9 cellular contexts compared by ENCODE assay signal in genomic region chr9:5886114-5886939, GRCh38. TPM values are rescaled to one million over a fixed set of nuclear protein-coding genes. Genes with fewer than 3 reads are reported as not detected.
DNase-seq lines count a peak whose midpoint lies in the region; ATAC-seq and TF ChIP-seq lines count a peak whose summit lies in the region.
"Had no signal": no experiment of that assay in that cellular context is flagged by ENCODE, and none has a peak within 500 bp of the region (broad histone marks: within the 10 kb centered on the region; RNA-seq: fewer than 3 reads in every experiment).

No MANE protein-coding gene starts in this region.

- H3K4me1 ChIP-seq in CD4-positive, alpha-beta memory T cell (ENCODE audit: insufficient read depth, low read length), result peaks cover 5% of the 10 kb centered on the region

- H3K4me3 Mint-ChIP-seq in CD4-positive, alpha-beta memory T cell, result no peak overlapping the region
- no peak overlapping the region for H3K4me3 Mint-ChIP-seq in activated CD4-positive, alpha-beta memory T cell treated with anti-CD3 and anti-CD28 coated beads for 36 hours
- no peak overlapping the region for H3K4me3 Mint-ChIP-seq in mesothelial cell of epicardium

- TF ChIP-seq CTCF in mesothelial cell of epicardium (IDR thresholded peaks at IDR 0.05; ENCODE audit: unreplicated experiment), result peak; percentile 87

- peak; percentile 96 for ATAC-seq in HG03378 (IDR thresholded peaks at IDR 0.05; ENCODE audit: unreplicated experiment)

- POLR2A ChIA-PET in CD4-positive, alpha-beta memory T cell (lab: Charles Lee; ENCODE audit: partially characterized antibody), result interaction anchor here (0.7 to 1.2 kb wide), 5 partner anchors 54 to 168 kb away, joined by 3 to 5 read pairs (median 3); partner anchors contain the start of gene ERMP1
- POLR2A ChIA-PET in activated CD4-positive, alpha-beta memory T cell treated with anti-CD3 and anti-CD28 coated beads for 36 hours (lab: Charles Lee), result interaction anchor here (1.2 kb wide), 1 partner anchor 168 kb away, joined by 4 read pairs; no protein-coding TSS in a partner anchor

- H3K27ac Mint-ChIP-seq in CD4-positive, alpha-beta memory T cell, result peak overlapping the region in 2 of 7 donors; percentile 27 to 74
- no peak overlapping the region for H3K27ac Mint-ChIP-seq in activated CD4-positive, alpha-beta memory T cell treated with anti-CD3 and anti-CD28 coated beads for 36 hours
- no peak overlapping the region for H3K27ac Mint-ChIP-seq in mesothelial cell of epicardium

- no peaks in the 10 kb centered on the region for H3K27me3 ChIP-seq in CD4-positive, alpha-beta memory T cell (ENCODE audit: insufficient read depth, low read length)

- no peaks in the 10 kb centered on the region for H3K36me3 Mint-ChIP-seq in CD4-positive, alpha-beta memory T cell
- no peaks in the 10 kb centered on the region for H3K36me3 Mint-ChIP-seq in activated CD4-positive, alpha-beta memory T cell treated with anti-CD3 and anti-CD28 coated beads for 36 hours
- no peaks in the 10 kb centered on the region for H3K36me3 Mint-ChIP-seq in mesothelial cell of epicardium

- H3K27ac ChIP-seq in CD4-positive, alpha-beta memory T cell (ENCODE audit: low read depth, low read length), result no peak overlapping the region

- intact Hi-C loops in CD4-positive, alpha-beta memory T cell (cut with micrococcal nuclease), result loop anchor here (1.0 to 5.0 kb wide), 5 partner anchors 54 to 682 kb away; partner anchors contain the start of gene ERMP1
- intact Hi-C loops in activated CD4-positive, alpha-beta memory T cell treated with anti-CD3 and anti-CD28 coated beads for 36 hours (cut with micrococcal nuclease), result loop anchor here (1.0 to 5.0 kb wide), 6 partner anchors 87 to 681 kb away; no protein-coding TSS in a partner anchor

- H3K9me3 ChIP-seq in CD4-positive, alpha-beta memory T cell (ENCODE audit: control insufficient read depth in 1 of 2, low read length in 2 of 2), result no peaks in the 10 kb centered on the region

- no peaks in the 10 kb centered on the region for H3K36me3 ChIP-seq in CD4-positive, alpha-beta memory T cell (ENCODE audit: insufficient read depth, low read length)

- no peaks in the 10 kb centered on the region for H3K27me3 Mint-ChIP-seq in CD4-positive, alpha-beta memory T cell
- H3K27me3 Mint-ChIP-seq in activated CD4-positive, alpha-beta memory T cell treated with anti-CD3 and anti-CD28 coated beads for 36 hours, result no peaks in the 10 kb centered on the region
- peaks cover 3% of the 10 kb centered on the region for H3K27me3 Mint-ChIP-seq in mesothelial cell of epicardium (ENCODE audit: low read depth)

- DNase-seq in CD4-positive, alpha-beta memory T cell, result peak; percentile 61 to 74 (median 64)
- DNase-seq in GM19240 (ENCODE audit: insufficient read length, low spot score) (peak; percentile 77), NCI-H526 (lab: John Stamatoyannopoulos, UW) (peak; percentile 52 to 81), ecto neural progenitor cell (ENCODE audit: low spot score) (peak; percentile 85), mesothelial cell of epicardium (ENCODE audit: low spot score in 2 of 2, unreplicated experiment in 2 of 2) (peak; percentile 58 to 80)
- DNase-seq in activated CD4-positive, alpha-beta memory T cell treated with anti-CD3 and anti-CD28 coated beads for 36 hours, result peak; percentile 89
- DNase-seq in stimulated activated CD8-positive, alpha-beta memory T cell treated with anti-CD3 and anti-CD28 coated beads, Interleukin-4, amount 100 ng/mL, for 1 hour (ENCODE audit: low read depth in 2 of 2, low spot score in 1 of 2), result peak; percentile 60 to 68

- H3K4me3 ChIP-seq in CD4-positive, alpha-beta memory T cell (ENCODE audit: low read length in 2 of 2), result no peak overlapping the region

- no peaks in the 10 kb centered on the region for H3K9me3 Mint-ChIP-seq in CD4-positive, alpha-beta memory T cell
- H3K9me3 Mint-ChIP-seq in activated CD4-positive, alpha-beta memory T cell treated with anti-CD3 and anti-CD28 coated beads for 36 hours, result no peaks in the 10 kb centered on the region
- H3K9me3 Mint-ChIP-seq in mesothelial cell of epicardium, result no peaks in the 10 kb centered on the region

- H3K4me1 Mint-ChIP-seq in CD4-positive, alpha-beta memory T cell, result peaks cover 5 to 6% (median 5%) of the 10 kb centered on the region in 4 donors
- peaks cover 3% of the 10 kb centered on the region for H3K4me1 Mint-ChIP-seq in activated CD4-positive, alpha-beta memory T cell treated with anti-CD3 and anti-CD28 coated beads for 36 hours (ENCODE audit: low read depth)
- H3K4me1 Mint-ChIP-seq in mesothelial cell of epicardium, result no peaks in the 10 kb centered on the region

- CTCF ChIA-PET in CD4-positive, alpha-beta memory T cell (lab: Charles Lee; ENCODE audit: partially characterized antibody), result interaction anchor here (0.5 to 5.2 kb wide), 51 partner anchors 8 to 1773 kb away, joined by 3 to 65 read pairs (median 4); partner anchors contain the start of gene ERMP1
- CTCF ChIA-PET in activated CD4-positive, alpha-beta memory T cell treated with anti-CD3 and anti-CD28 coated beads for 36 hours (lab: Charles Lee), result interaction anchor here (0.6 to 7.7 kb wide), 44 partner anchors 10 to 469 kb away, joined by 3 to 166 read pairs (median 4); partner anchors contain the start of genes ERMP1 and RANBP6

RNA-seq across cellular contexts. Expression of gene MLANA, which starts 4.4 kb away (rescaled TPM):
- not detected for total RNA-seq in CD4-positive, alpha-beta memory T cell
- under 1 TPM in 1 of 2 donors, not detected in 1; 0.59 TPM for polyA plus RNA-seq in CD4-positive, alpha-beta memory T cell
- total RNA-seq in activated CD4-positive, alpha-beta memory T cell treated with anti-CD3 and anti-CD28 coated beads for 36 hours, result not detected
- not detected in 3 replicates for total RNA-seq in mesothelial cell of epicardium
- total RNA-seq: T-helper 1 cell treated with Interleukin-12 subunit alpha and Interleukin-12 subunit beta and Interleukin-4 antibody, amounts not matched to agents 30 ng/mL and 1 ng/mL, for 36 hours had no signal

RNA-seq across cellular contexts. Expression of gene ERMP1, which starts 53.4 kb away (rescaled TPM):
- total RNA-seq in CD4-positive, alpha-beta memory T cell, result 10 to 100 TPM; 22.8 to 24.5 TPM
- polyA plus RNA-seq in CD4-positive, alpha-beta memory T cell, result 10 to 100 TPM; 11.6 to 12.4 TPM
- 10 to 100 TPM; 23.2 to 24.0 TPM for total RNA-seq in activated CD4-positive, alpha-beta memory T cell treated with anti-CD3 and anti-CD28 coated beads for 36 hours
- total RNA-seq in mesothelial cell of epicardium, result 25.2 to 26.1 TPM (median 25.4 TPM) in 3 replicates
